In genomic region chr14:65296402-65296801, GRCh38 we compare ENCODE assay signal across 19 cellular contexts.
DNase-seq lines count a peak whose midpoint lies in the region; ATAC-seq, FAIRE-seq and TF ChIP-seq lines count a peak whose summit lies in the region.
"Had no signal": no experiment of that assay in that cellular context is flagged by ENCODE, and none has a peak within 500 bp of the region (broad histone marks: within the 10 kb centered on the region; RNA-seq: fewer than 3 reads in every experiment).

No MANE protein-coding gene starts in this region.

- H3K27ac ChIP-seq in endothelial cell of umbilical vein (ENCODE audit: insufficient read depth, low read depth, low read length) = no peak overlapping the region
- H3K27ac ChIP-seq in pancreas = peak overlapping the region in 3 of 4 donors; percentile 55 to 86 (median 80)
- H3K27ac ChIP-seq in neuronal stem cell (replicated peaks; ENCODE audit: low read length) = no peak overlapping the region

- H3K4me2 ChIP-seq in endothelial cell of umbilical vein (ENCODE audit: insufficient read depth, low read length) (no peak overlapping the region), neuronal stem cell (ENCODE audit: insufficient read depth, low read length, poor library complexity, severe bottlenecking) (no peak overlapping the region)

- POLR2A ChIA-PET in endothelial cell of umbilical vein (lab: Charles Lee) = no interaction called here

- H3K14ac ChIP-seq in neuronal stem cell (ENCODE audit: low read length) = no peak overlapping the region

- H3K27me3 ChIP-seq in endothelial cell of umbilical vein (ENCODE audit: control insufficient read depth in 2 of 2, insufficient read depth in 2 of 2, low read length in 2 of 2) (no peaks in the 10 kb centered on the region), pancreas (no peaks in the 10 kb centered on the region), neuronal stem cell (ENCODE audit: control insufficient read depth in 3 of 3, insufficient read depth in 3 of 3, low read depth in 1 of 3, low read length in 3 of 3) (no peaks in the 10 kb centered on the region)

- H3K9ac ChIP-seq in endothelial cell of umbilical vein (replicated peaks; ENCODE audit: extremely low read depth, insufficient read depth, low read length) (no peak overlapping the region), neuronal stem cell (ENCODE audit: low read depth, low read length, poor library complexity) (no peak overlapping the region)

- H3K36me3 Mint-ChIP-seq in activated naive CD8-positive, alpha-beta T cell treated with anti-CD3 and anti-CD28 coated beads for 36 hours = peaks cover 21% of the 10 kb centered on the region

- no peak overlapping the region for H2BK15ac ChIP-seq in neuronal stem cell (ENCODE audit: low read length)

- H3K23ac ChIP-seq in neuronal stem cell (ENCODE audit: low read depth, low read length, poor library complexity) = no peak overlapping the region

- dilution Hi-C loops in endothelial cell of umbilical vein (cut with MboI; ENCODE audit: extremely low pct_ligation_motif_present, low sequenced_read_pairs) = no loop called here

- no peak overlapping the region for H3K4ac ChIP-seq in neuronal stem cell (ENCODE audit: low read length)

- no peak overlapping the region for H2AK5ac ChIP-seq in neuronal stem cell (ENCODE audit: low read depth, low read length)

- H3K4me1 Mint-ChIP-seq in activated naive CD8-positive, alpha-beta T cell treated with anti-CD3 and anti-CD28 coated beads for 36 hours = peaks cover 41% of the 10 kb centered on the region

- DNase-seq in GM19239 (ENCODE audit: insufficient read length, low spot score) (no peak), endothelial cell of umbilical vein (ENCODE audit: low read depth, low spot score) (peak; percentile 15), pancreas (peak in 3 of 6 donors; percentile 57 to 71 (median 59)), neuronal stem cell (ENCODE audit: low spot score) (no peak), HCEC 1CT (no peak), OCI-M2 (lab: John Stamatoyannopoulos, UW; ENCODE audit: unreplicated experiment) (no peak)
- DNase-seq in activated naive CD8-positive, alpha-beta T cell treated with anti-CD3 and anti-CD28 coated beads for 36 hours = no peak
- DNase-seq: Caco-2; CD4-positive, alpha-beta T cell; GF-D8; NCI-H1417; NCI-H187 treated with DMSO at 0.1 percent for 48 hours; NCI-H2227 treated with DMSO at 0.1 percent for 48 hours; NCI-H510A treated with DMSO at 0.1 percent for 48 hours; NCI-H774; OCI-M1; SHP77 had no signal

- ATAC-seq in pancreas (peak; percentile 17 to 55 (median 32)), HG02642 (IDR thresholded peaks at IDR 0.05; ENCODE audit: poor library complexity, unreplicated experiment) (no peak)

- H4K20me1 ChIP-seq in endothelial cell of umbilical vein (replicated peaks; ENCODE audit: control insufficient read depth, extremely low read depth, insufficient read depth, low read length) = no peaks in the 10 kb centered on the region

- no peaks in the 10 kb centered on the region for H3K79me1 ChIP-seq in neuronal stem cell (ENCODE audit: low read depth, low read length)

- H3K4me3 Mint-ChIP-seq in activated naive CD8-positive, alpha-beta T cell treated with anti-CD3 and anti-CD28 coated beads for 36 hours = no peak overlapping the region
- H3K4me3 Mint-ChIP-seq: CD4-positive, alpha-beta T cell had no signal

- H3K9me3 ChIP-seq in endothelial cell of umbilical vein (replicated peaks; ENCODE audit: control insufficient read depth, insufficient read depth, low read length) (no peaks in the 10 kb centered on the region), pancreas (no peaks in the 10 kb centered on the region), neuronal stem cell (replicated peaks in 1 of 2; ENCODE audit: control insufficient read depth in 2 of 2, insufficient read depth in 1 of 2, low read depth in 1 of 2, low read length in 2 of 2) (no peaks in the 10 kb centered on the region)
- H3K9me3 ChIP-seq: Caco-2 had no signal

- BruUV-seq in endothelial cell of umbilical vein (replicated peaks; lab: Mats Ljungman, UMichigan) = no TSS peak

- H3K4me3 ChIP-seq in endothelial cell of umbilical vein (replicated peaks in 1 of 3; ENCODE audit: insufficient read depth in 1 of 3, low read depth in 1 of 3, low read length in 3 of 3) (no peak overlapping the region), pancreas (no peak overlapping the region), neuronal stem cell (ENCODE audit: low read length in 2 of 2) (no peak overlapping the region)

- TF ChIP-seq POLR2A in endothelial cell of umbilical vein (IDR thresholded peaks at IDR 0.05; ENCODE audit: low read depth, low read length) = no peak

- H2AFZ ChIP-seq in endothelial cell of umbilical vein (ENCODE audit: low read depth, low read length) = no peak overlapping the region
- H2AFZ ChIP-seq in neuronal stem cell (ENCODE audit: low read length) = no peak overlapping the region

- TF ChIP-seq CTCF in endothelial cell of umbilical vein (IDR thresholded peaks at IDR 0.05; ENCODE audit: extremely low read depth in 1 of 2, insufficient read depth in 1 of 2, low read depth in 1 of 2, low read length in 2 of 2) (no peak), pancreas (IDR thresholded peaks at IDR 0.05) (no peak)

- H3K27ac Mint-ChIP-seq in activated naive CD8-positive, alpha-beta T cell treated with anti-CD3 and anti-CD28 coated beads for 36 hours = peak overlapping the region; percentile 38
- H3K27ac Mint-ChIP-seq: CD4-positive, alpha-beta T cell had no signal

- H2BK12ac ChIP-seq in neuronal stem cell (ENCODE audit: low read length) = no peak overlapping the region

- H2BK5ac ChIP-seq in neuronal stem cell (ENCODE audit: low read length) = no peak overlapping the region

- no peak overlapping the region for H4K8ac ChIP-seq in neuronal stem cell (ENCODE audit: low read depth, low read length)

- H3K9me3 Mint-ChIP-seq in activated naive CD8-positive, alpha-beta T cell treated with anti-CD3 and anti-CD28 coated beads for 36 hours = no peaks in the 10 kb centered on the region
- H3K9me3 Mint-ChIP-seq: CD4-positive, alpha-beta T cell had no signal

- no peaks in the 10 kb centered on the region for H3K27me3 Mint-ChIP-seq in activated naive CD8-positive, alpha-beta T cell treated with anti-CD3 and anti-CD28 coated beads for 36 hours
- H3K27me3 Mint-ChIP-seq: CD4-positive, alpha-beta T cell had no signal

- H3K4me1 ChIP-seq in endothelial cell of umbilical vein (ENCODE audit: control insufficient read depth, extremely low read depth, insufficient read depth, low read length) = no peaks in the 10 kb centered on the region
- peaks cover 31 to 37% (median 34%) of the 10 kb centered on the region in 3 donors for H3K4me1 ChIP-seq in pancreas
- no peaks in the 10 kb centered on the region for H3K4me1 ChIP-seq in neuronal stem cell (ENCODE audit: control insufficient read depth in 2 of 2, insufficient read depth in 1 of 2, low read depth in 1 of 2, low read length in 2 of 2)

- CTCF ChIA-PET in endothelial cell of umbilical vein (lab: Charles Lee) = no interaction called here

- H3K9me1 ChIP-seq in endothelial cell of umbilical vein (replicated peaks; ENCODE audit: control insufficient read depth, extremely low read depth, insufficient read depth, low read length) = no peaks in the 10 kb centered on the region

- intact Hi-C loops in endothelial cell of umbilical vein (cut with micrococcal nuclease) = no loop called here
- intact Hi-C loops in pancreas (cut with DNase I) = loop anchor here in 1 of 3 donors (10.0 kb wide), 1 partner anchor 62 kb away; no protein-coding TSS in a partner anchor

- peak; percentile 37 for FAIRE-seq in GM19239 (lab: Jason Lieb, UNC)
- FAIRE-seq in endothelial cell of umbilical vein (lab: Jason Lieb, UNC) = no peak
- no peak for FAIRE-seq in pancreas (lab: Jason Lieb, UNC)
- FAIRE-seq: H1 had no signal

- H4K91ac ChIP-seq in neuronal stem cell (ENCODE audit: low read depth, low read length, poor library complexity) = no peak overlapping the region

- no peaks in the 10 kb centered on the region for H3K79me2 ChIP-seq in endothelial cell of umbilical vein (ENCODE audit: control insufficient read depth, insufficient read depth, low read length)

- no peaks in the 10 kb centered on the region for H3K36me3 ChIP-seq in endothelial cell of umbilical vein (ENCODE audit: control insufficient read depth in 2 of 2, extremely low read depth in 1 of 2, insufficient read depth in 2 of 2, low read length in 2 of 2)
- no peaks in the 10 kb centered on the region for H3K36me3 ChIP-seq in pancreas
- no peaks in the 10 kb centered on the region for H3K36me3 ChIP-seq in neuronal stem cell (replicated peaks in 1 of 2; ENCODE audit: control insufficient read depth in 2 of 2, insufficient read depth in 2 of 2, low read length in 2 of 2)

- no peak overlapping the region for H3K18ac ChIP-seq in neuronal stem cell (ENCODE audit: low read length)

- no peak overlapping the region for H2BK120ac ChIP-seq in neuronal stem cell (ENCODE audit: low read depth, low read length)

TF ChIP-seq in endothelial cell of umbilical vein, 7 proteins besides CTCF, POLR2A, EP300 and RAD21:
- TF ChIP-seq, protein P1, sequence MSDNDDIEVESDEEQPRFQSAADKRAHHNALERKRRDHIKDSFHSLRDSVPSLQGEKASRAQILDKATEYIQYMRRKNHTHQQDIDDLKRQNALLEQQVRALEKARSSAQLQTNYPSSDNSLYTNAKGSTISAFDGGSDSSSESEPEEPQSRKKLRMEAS (IDR thresholded peaks at IDR 0.05; ENCODE audit: insufficient read depth, insufficient read length) = no peak
- no peak for TF ChIP-seq POLR2AphosphoS5 (IDR thresholded peaks at IDR 0.05; ENCODE audit: insufficient read depth, low read depth, low read length)

Comparison
In these comparisons a context has a peak if more than half of its experiments do, and no peak if none do; other contexts are left out.
1. H3K27ac ChIP-seq: peak in pancreas (3 of 4); none in endothelial cell of umbilical vein (single experiment) and neuronal stem cell (single experiment).